Comparison of ENCODE assay signal across 8 cellular contexts in genomic region chr5:176364765-176365662, GRCh38. TPM values are rescaled to one million over a fixed set of nuclear protein-coding genes. Genes with fewer than 3 reads are reported as not detected.
DNase-seq lines count a peak whose midpoint lies in the region; ATAC-seq and TF ChIP-seq lines count a peak whose summit lies in the region.

A gene with protein sequence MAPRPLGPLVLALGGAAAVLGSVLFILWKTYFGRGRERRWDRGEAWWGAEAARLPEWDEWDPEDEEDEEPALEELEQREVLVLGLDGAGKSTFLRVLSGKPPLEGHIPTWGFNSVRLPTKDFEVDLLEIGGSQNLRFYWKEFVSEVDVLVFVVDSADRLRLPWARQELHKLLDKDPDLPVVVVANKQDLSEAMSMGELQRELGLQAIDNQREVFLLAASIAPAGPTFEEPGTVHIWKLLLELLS (plus strand): TSS chr5:176365487. CDS start chr5:176365564, 77 bp downstream.

- peaks cover 20% of the 10 kb centered on the region for H3K36me3 Mint-ChIP-seq in activated T-helper 1 cell treated with anti-CD3 and anti-CD28 coated beads, Interleukin-12 subunit alpha, Interleukin-12 subunit beta, Interleukin-2, Interleukin-4 antibody, amounts not matched to agents 30 ng/mL and 10 ng/mL and 1 ng/mL, durations not matched to agents 14 hours and 24 hours and 36 hours (ENCODE audit: low read depth)
- peaks cover 26% of the 10 kb centered on the region for H3K36me3 Mint-ChIP-seq in nephron (ENCODE audit: low read depth)

- no peaks in the 10 kb centered on the region for H3K27me3 Mint-ChIP-seq in activated T-helper 1 cell treated with anti-CD3 and anti-CD28 coated beads, Interleukin-12 subunit alpha, Interleukin-12 subunit beta, Interleukin-2, Interleukin-4 antibody, amounts not matched to agents 30 ng/mL and 10 ng/mL and 1 ng/mL, durations not matched to agents 14 hours and 24 hours and 36 hours (ENCODE audit: insufficient read depth)
- H3K27me3 Mint-ChIP-seq in nephron (ENCODE audit: low read depth) = peaks cover 22% of the 10 kb centered on the region

- H3K27me3 ChIP-seq in stomach = peaks cover 0 to 12% (median 6%) of the 10 kb centered on the region in 3 donors

- TF ChIP-seq POLR2A in stomach (IDR thresholded peaks at IDR 0.05) = no peak

- intact Hi-C loops in activated T-helper 1 cell treated with anti-CD3 and anti-CD28 coated beads, Interleukin-12 subunit alpha, Interleukin-12 subunit beta, Interleukin-2, Interleukin-4 antibody, amounts not matched to agents 30 ng/mL and 10 ng/mL and 1 ng/mL, durations not matched to agents 14 hours and 24 hours and 36 hours (cut with micrococcal nuclease) = loop anchor here (1.0 to 10.0 kb wide), 5 partner anchors 23 to 1150 kb away; partner anchors contain the start of genes DDX41, HIGD2A, NOP16 and RNF44
- intact Hi-C loops in stomach (cut with DNase I; ENCODE audit: low total_unique reads) = no loop called here

- H3K4me3 ChIP-seq in fibroblast of pulmonary artery (replicated peaks; ENCODE audit: low read depth, low read length) (peak within 1 kb of the TSS; percentile 62), stomach (peak within 1 kb of the TSS; percentile 70 to 92 (median 82))

- peaks cover 0 to 27% (median 18%) of the 10 kb centered on the region in 4 donors for H3K36me3 ChIP-seq in stomach

- peaks cover 23% of the 10 kb centered on the region for H3K4me1 Mint-ChIP-seq in activated T-helper 1 cell treated with anti-CD3 and anti-CD28 coated beads, Interleukin-12 subunit alpha, Interleukin-12 subunit beta, Interleukin-2, Interleukin-4 antibody, amounts not matched to agents 30 ng/mL and 10 ng/mL and 1 ng/mL, durations not matched to agents 14 hours and 24 hours and 36 hours (ENCODE audit: low read depth)
- peaks cover 12% of the 10 kb centered on the region for H3K4me1 Mint-ChIP-seq in nephron

- H3K4me3 Mint-ChIP-seq in activated T-helper 1 cell treated with anti-CD3 and anti-CD28 coated beads, Interleukin-12 subunit alpha, Interleukin-12 subunit beta, Interleukin-2, Interleukin-4 antibody, amounts not matched to agents 30 ng/mL and 10 ng/mL and 1 ng/mL, durations not matched to agents 14 hours and 24 hours and 36 hours = peak within 1 kb of the TSS; percentile 83
- peak within 1 kb of the TSS; percentile 76 to 89 (median 87) for H3K4me3 Mint-ChIP-seq in nephron

- peak within 1 kb of the TSS; percentile 18 for H3K27ac Mint-ChIP-seq in activated T-helper 1 cell treated with anti-CD3 and anti-CD28 coated beads, Interleukin-12 subunit alpha, Interleukin-12 subunit beta, Interleukin-2, Interleukin-4 antibody, amounts not matched to agents 30 ng/mL and 10 ng/mL and 1 ng/mL, durations not matched to agents 14 hours and 24 hours and 36 hours
- peak within 1 kb of the TSS in 1 of 3 experiments; percentile 51 for H3K27ac Mint-ChIP-seq in nephron

- H3K9me3 Mint-ChIP-seq in activated T-helper 1 cell treated with anti-CD3 and anti-CD28 coated beads, Interleukin-12 subunit alpha, Interleukin-12 subunit beta, Interleukin-2, Interleukin-4 antibody, amounts not matched to agents 30 ng/mL and 10 ng/mL and 1 ng/mL, durations not matched to agents 14 hours and 24 hours and 36 hours = no peaks in the 10 kb centered on the region
- H3K9me3 Mint-ChIP-seq in nephron = no peaks in the 10 kb centered on the region

- WGBS in stomach, 5 donors = 11 to 23% (median 16%) methylated on average over 33 to 67 of the region's 68 CpGs

- no peak for TF ChIP-seq EP300 in stomach (IDR thresholded peaks at IDR 0.05)

- no peak for TF ChIP-seq CTCF in fibroblast of pulmonary artery (IDR thresholded peaks at IDR 0.05; ENCODE audit: low read length, missing control alignments)
- TF ChIP-seq CTCF in nephron (IDR thresholded peaks at IDR 0.05; ENCODE audit: unreplicated experiment in 3 of 3) = no peak
- no peak for TF ChIP-seq CTCF in stomach (IDR thresholded peaks at IDR 0.05)

- DNase-seq in AG08395 (ENCODE audit: low spot score) = peak; percentile 31
- DNase-seq in NCI-H2171 treated with DMSO at 0.1 percent for 48 hours (lab: John Stamatoyannopoulos, UW) = peak; percentile 51
- peak; percentile 50 for DNase-seq in activated T-helper 1 cell treated with anti-CD3 and anti-CD28 coated beads, Interleukin-12 subunit alpha, Interleukin-12 subunit beta, Interleukin-2, Interleukin-4 antibody, amounts not matched to agents 30 ng/mL and 10 ng/mL and 1 ng/mL, durations not matched to agents 14 hours and 24 hours and 36 hours (ENCODE audit: low spot score)
- DNase-seq in fibroblast of pulmonary artery (ENCODE audit: low read depth) = peak; percentile 26
- DNase-seq in stomach = no peak
- DNase-seq in OCI-M2 (lab: John Stamatoyannopoulos, UW; ENCODE audit: unreplicated experiment) = no peak

- peak; percentile 49 for ATAC-seq in GM19452 (IDR thresholded peaks at IDR 0.05; ENCODE audit: unreplicated experiment)

- H3K27ac ChIP-seq in stomach = peak within 1 kb of the TSS; percentile 48 to 83 (median 58)

- peaks cover 14 to 39% (median 35%) of the 10 kb centered on the region in 4 donors for H3K4me1 ChIP-seq in stomach

- no peaks in the 10 kb centered on the region for H3K9me3 ChIP-seq in stomach

RNA-seq across cellular contexts. Expression of the gene that starts here (rescaled TPM):
- total RNA-seq in activated T-helper 1 cell treated with anti-CD3 and anti-CD28 coated beads, Interleukin-12 subunit alpha, Interleukin-12 subunit beta, Interleukin-2, Interleukin-4 antibody, amounts not matched to agents 30 ng/mL and 10 ng/mL and 1 ng/mL, durations not matched to agents 14 hours and 24 hours and 36 hours = 19.4 and 22.3 TPM in 2 replicates
- 1 to 10 TPM; 1.2 to 9.9 (median 3.0) TPM for total RNA-seq in stomach
- 1 to 10 TPM in 2 of 3 donors, under 1 TPM in 1; 0.31 to 3.5 (median 1.4) TPM for polyA plus RNA-seq in stomach

Comparison
In these comparisons a context has a peak if more than half of its experiments do, and no peak if none do; other contexts are left out.
1. DNase-seq: peak in AG08395 (single experiment), NCI-H2171 treated with DMSO at 0.1 percent for 48 hours (single experiment), activated T-helper 1 cell treated with anti-CD3 and anti-CD28 coated beads, Interleukin-12 subunit alpha, Interleukin-12 subunit beta, Interleukin-2, Interleukin-4 antibody, amounts not matched to agents 30 ng/mL and 10 ng/mL and 1 ng/mL, durations not matched to agents 14 hours and 24 hours and 36 hours (single experiment) and fibroblast of pulmonary artery (single experiment); none in stomach (single experiment) and OCI-M2 (single experiment).